In the genomic region with DNA sequence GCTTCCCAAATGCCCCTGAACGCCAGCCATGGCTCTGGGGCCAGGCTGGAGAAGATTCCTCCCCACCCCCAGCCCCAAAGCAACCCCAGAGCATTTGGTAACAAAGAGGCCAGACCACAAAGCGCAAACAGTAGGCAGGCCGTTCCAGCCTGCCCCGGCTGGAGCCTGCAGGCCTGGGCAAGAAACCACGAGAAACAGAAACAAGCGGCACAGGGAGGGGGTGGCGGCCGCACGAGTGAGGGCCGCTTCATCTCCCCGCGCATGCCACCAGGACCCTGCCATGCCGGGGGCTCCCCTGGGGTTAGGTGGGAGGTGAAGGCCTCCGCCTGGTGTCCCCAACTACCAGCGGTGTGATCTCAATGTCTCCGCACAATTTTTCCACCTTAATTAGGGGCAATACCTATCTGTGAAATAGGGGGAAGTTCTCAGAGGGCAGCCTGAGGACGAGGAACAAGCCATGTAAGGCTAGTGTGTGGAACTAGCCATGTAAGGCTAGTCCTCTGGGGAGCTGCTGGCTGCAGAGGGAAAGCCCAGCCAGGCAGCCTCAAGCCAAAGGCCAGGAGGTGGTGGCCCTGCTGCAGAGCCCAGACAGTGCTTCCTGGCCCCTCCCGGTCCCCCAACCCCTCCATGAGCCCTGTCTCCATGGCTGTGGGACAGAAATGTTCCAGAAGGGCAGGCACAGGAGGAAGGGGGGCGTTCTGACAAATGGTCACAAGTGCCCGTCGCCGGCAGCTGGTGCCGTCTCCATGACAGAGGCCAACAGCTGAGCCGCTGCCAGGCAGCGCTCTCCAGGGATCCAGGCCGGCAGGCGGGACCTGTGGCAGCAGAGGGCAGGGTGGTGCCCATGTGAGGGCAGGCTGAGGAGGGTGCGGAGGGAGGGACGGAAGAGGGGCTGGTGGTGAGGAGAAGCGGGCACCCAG, we compare ENCODE assay signal across 7 cellular contexts. TPM values are rescaled to one million over a fixed set of nuclear protein-coding genes. Genes with fewer than 3 reads are reported as not detected.
DNase-seq lines count a peak whose midpoint lies in the region; ATAC-seq and TF ChIP-seq lines count a peak whose summit lies in the region.

No MANE protein-coding gene starts in this region.

- H3K27ac Mint-ChIP-seq in chondrocyte (ENCODE audit: unreplicated experiment) = peak overlapping the region; percentile 100

- peaks cover 94% of the 10 kb centered on the region for H3K4me1 Mint-ChIP-seq in chondrocyte (ENCODE audit: low read depth)

- no peaks in the 10 kb centered on the region for H4K20me1 ChIP-seq in Karpas-422 (ENCODE audit: insufficient read depth, low read depth, low read length)

- H3K4me2 ChIP-seq in Karpas-422 (ENCODE audit: low read depth, low read length, poor library complexity, severe bottlenecking) = no peak overlapping the region

- H3K27me3 ChIP-seq in muscle layer of colon (ENCODE audit: control insufficient read depth in 1 of 2, insufficient read depth in 2 of 2, low read length in 2 of 2) (no peaks in the 10 kb centered on the region), upper lobe of left lung (no peaks in the 10 kb centered on the region), Karpas-422 (ENCODE audit: low read length) (no peaks in the 10 kb centered on the region)

- H3K9ac ChIP-seq in muscle layer of colon (ENCODE audit: low read length) (no peak overlapping the region), Karpas-422 (ENCODE audit: low read length) (no peak overlapping the region)

- WGBS in upper lobe of left lung, 2 donors = 70 to 82% methylated on average over 14 to 30 of the region's 30 CpGs

- ATAC-seq in upper lobe of left lung (ENCODE audit: low FRiP score in 2 of 2) = no peak
- ATAC-seq in HG03139 (IDR thresholded peaks at IDR 0.05; ENCODE audit: unreplicated experiment) = no peak

- H3K27ac ChIP-seq in muscle layer of colon (ENCODE audit: low read depth, low read length) (peak overlapping the region; percentile 5), upper lobe of left lung (peak overlapping the region in 3 of 4 donors; percentile 48 to 74 (median 63)), Karpas-422 (ENCODE audit: low read length) (no peak overlapping the region)

- TF ChIP-seq CTCF in chondrocyte (IDR thresholded peaks at IDR 0.05) = no peak
- no peak for TF ChIP-seq CTCF in upper lobe of left lung (IDR thresholded peaks at IDR 0.05)

- DNase-seq in NCI-H2171 treated with DMSO at 0.1 percent for 48 hours (lab: John Stamatoyannopoulos, UW) (peak; percentile 68), chondrocyte (ENCODE audit: low spot score) (no peak), upper lobe of left lung (peak in 1 of 2 donors; percentile 76), Karpas-422 (no peak)
- DNase-seq in stimulated activated naive CD4-positive, alpha-beta T cell (lab: John Stamatoyannopoulos, UW) = no peak

- H3K27me3 Mint-ChIP-seq in chondrocyte (ENCODE audit: low read depth) = no peaks in the 10 kb centered on the region

- H3K36me3 ChIP-seq in muscle layer of colon (ENCODE audit: insufficient read depth, low read length) (no peaks in the 10 kb centered on the region), upper lobe of left lung (peaks cover 0 to 5% (median 0%) of the 10 kb centered on the region in 4 donors), Karpas-422 (ENCODE audit: insufficient read depth, low read length) (no peaks in the 10 kb centered on the region)

- no peak overlapping the region for H3K4me3 Mint-ChIP-seq in chondrocyte (ENCODE audit: unreplicated experiment)

- H3K9me3 ChIP-seq in muscle layer of colon (ENCODE audit: low read length) = no peaks in the 10 kb centered on the region
- no peaks in the 10 kb centered on the region for H3K9me3 ChIP-seq in upper lobe of left lung
- H3K9me3 ChIP-seq in Karpas-422 (ENCODE audit: low read length) = no peaks in the 10 kb centered on the region

- H3K4me1 ChIP-seq in muscle layer of colon (ENCODE audit: insufficient read depth, low read length) (peaks cover 94% of the 10 kb centered on the region), upper lobe of left lung (peaks cover 49 to 70% (median 62%) of the 10 kb centered on the region in 4 donors), Karpas-422 (ENCODE audit: low read length) (no peaks in the 10 kb centered on the region)

- H3K79me2 ChIP-seq in Karpas-422 (ENCODE audit: low read length) = no peaks in the 10 kb centered on the region

- no peak for TF ChIP-seq EP300 in upper lobe of left lung (IDR thresholded peaks at IDR 0.05)

- H3K9me3 Mint-ChIP-seq in chondrocyte (ENCODE audit: low read depth) = no peaks in the 10 kb centered on the region

- no peak overlapping the region for H2AFZ ChIP-seq in Karpas-422 (ENCODE audit: low read length)

- peaks cover 4% of the 10 kb centered on the region for H3K36me3 Mint-ChIP-seq in chondrocyte (ENCODE audit: low read depth)

- H3K9me2 ChIP-seq in Karpas-422 (replicated peaks; ENCODE audit: insufficient read depth, low read length) = no peaks in the 10 kb centered on the region

- TF ChIP-seq POLR2A in upper lobe of left lung (IDR thresholded peaks at IDR 0.05) = no peak

- H3K4me3 ChIP-seq in muscle layer of colon (ENCODE audit: low read depth in 1 of 2, low read length in 2 of 2) (no peak overlapping the region), upper lobe of left lung (no peak overlapping the region), Karpas-422 (ENCODE audit: low read length) (no peak overlapping the region)

RNA-seq across cellular contexts. Expression of a gene that starts 14.5 kb away (rescaled TPM):
- 243 to 296 TPM (median 282 TPM) in 3 replicates for total RNA-seq in chondrocyte
- 100 to 1,000 TPM in 1 of 6 donors, 10 to 100 TPM in 5; 40.7 to 202 (median 72.4) TPM for total RNA-seq in upper lobe of left lung
- 0.15 and 0.47 TPM in 2 replicates for total RNA-seq in Karpas-422 (2014; rRNA removed; shearing (Covaris generic); ENCODE audit: low replicate concordance)

RNA-seq across cellular contexts. Expression of a gene that starts 54.0 kb away (rescaled TPM):
- total RNA-seq in chondrocyte (13.0 to 25.0 TPM (median 20.8 TPM) in 3 replicates), upper lobe of left lung (10 to 100 TPM in 5 of 6 donors, 1 to 10 TPM in 1; 3.0 to 32.1 (median 14.8) TPM)
- not detected in 2 replicates for total RNA-seq in Karpas-422 (2014; rRNA removed; shearing (Covaris generic); ENCODE audit: low replicate concordance)

Comparison
In these comparisons a context has a peak if more than half of its experiments do, and no peak if none do; other contexts are left out.
1. RNA of a gene that starts 14.5 kb away (total RNA-seq): 243 to 296 TPM in chondrocyte and 40.7 to 202 TPM in upper lobe of left lung; 0.15 to 0.47 TPM in Karpas-422; every median in the first group is over 10 times any median in the second.